In genomic region chr1:62962794-62963776, GRCh38 we compare ENCODE assay signal across 9 cellular contexts.
DNase-seq lines count a peak whose midpoint lies in the region; ATAC-seq, FAIRE-seq and TF ChIP-seq lines count a peak whose summit lies in the region.
"Had no signal": no experiment of that assay in that cellular context is flagged by ENCODE, and none has a peak within 500 bp of the region (broad histone marks: within the 10 kb centered on the region; RNA-seq: fewer than 3 reads in every experiment).

No MANE protein-coding gene starts in this region.

- TF ChIP-seq POLR2A in esophagus muscularis mucosa (IDR thresholded peaks at IDR 0.05; ENCODE audit: low read depth): no peak

- H3K27ac ChIP-seq in RWPE2 (ENCODE audit: poor library complexity, severe bottlenecking): no peak overlapping the region
- no peak overlapping the region for H3K27ac ChIP-seq in esophagus muscularis mucosa (replicated peaks in 1 of 4)
- H3K27ac ChIP-seq in pancreas: no peak overlapping the region

- intact Hi-C loops in esophagus muscularis mucosa (cut with DNase I) (no loop called here), pancreas (cut with DNase I) (no loop called here)

- DNase-seq in AG20443 (ENCODE audit: low spot score) (peak; percentile 77), RWPE2 (ENCODE audit: low spot score) (no peak), esophagus muscularis mucosa (ENCODE audit: extremely low spot score) (no peak), pancreas (peak; percentile 10 to 62 (median 37))
- DNase-seq in effector CD4-positive, alpha-beta T cell: no peak
- DNase-seq: naive B cell had no signal

- no peak overlapping the region for H3K4me3 ChIP-seq in GM12875 (ENCODE audit: low read depth, low read length)
- no peak overlapping the region for H3K4me3 ChIP-seq in RWPE2 (ENCODE audit: severe bottlenecking)
- no peak overlapping the region for H3K4me3 ChIP-seq in esophagus muscularis mucosa
- no peak overlapping the region for H3K4me3 ChIP-seq in pancreas

- H3K9me3 ChIP-seq in RWPE2 (ENCODE audit: severe bottlenecking): no peaks in the 10 kb centered on the region
- H3K9me3 ChIP-seq in esophagus muscularis mucosa: no peaks in the 10 kb centered on the region
- H3K9me3 ChIP-seq in pancreas: no peaks in the 10 kb centered on the region

- TF ChIP-seq CTCF in GM12875 (IDR thresholded peaks at IDR 0.05; ENCODE audit: borderline replicate concordance, insufficient read depth, low read depth, low read length) (peak; percentile 73), RWPE2 (IDR thresholded peaks at IDR 0.05; ENCODE audit: poor library complexity, severe bottlenecking) (no peak), esophagus muscularis mucosa (IDR thresholded peaks at IDR 0.05) (peak in 2 of 3 experiments; percentile 26 to 28), pancreas (IDR thresholded peaks at IDR 0.05) (peak in 2 of 4 donors; percentile 32 to 42)

- TF ChIP-seq EP300 in esophagus muscularis mucosa (IDR thresholded peaks at IDR 0.05): no peak

- no peaks in the 10 kb centered on the region for H3K4me1 ChIP-seq in RWPE2 (ENCODE audit: insufficient read depth, poor library complexity, severe bottlenecking)
- H3K4me1 ChIP-seq in esophagus muscularis mucosa: no peaks in the 10 kb centered on the region
- no peaks in the 10 kb centered on the region for H3K4me1 ChIP-seq in pancreas

- WGBS in esophagus muscularis mucosa: 37% methylated on average over 8 of the region's 10 CpGs
- 25 to 27% methylated on average over 10 of the region's 10 CpGs for WGBS in pancreas, 2 donors

- no peak for FAIRE-seq in pancreas (lab: Jason Lieb, UNC)

- ATAC-seq in HG03378 (IDR thresholded peaks at IDR 0.05; ENCODE audit: unreplicated experiment) (peak; percentile 59), RWPE2 (ENCODE audit: low read depth) (0 out of 3 replicates have a peak, but pooled peaks have one; percentile 14), pancreas (peak in 3 of 4 donors; percentile 79 to 85 (median 83)), HG03039 (IDR thresholded peaks at IDR 0.05; ENCODE audit: unreplicated experiment) (no peak)

- H3K27me3 ChIP-seq in RWPE2 (ENCODE audit: insufficient read depth, poor library complexity, severe bottlenecking) (peaks cover 4% of the 10 kb centered on the region), esophagus muscularis mucosa (peaks cover 0 to 46% (median 2%) of the 10 kb centered on the region in 4 donors), pancreas (peaks cover 0 to 3% (median 0%) of the 10 kb centered on the region in 4 donors)

- H3K36me3 ChIP-seq in RWPE2 (ENCODE audit: low read depth) (no peaks in the 10 kb centered on the region), esophagus muscularis mucosa (no peaks in the 10 kb centered on the region), pancreas (no peaks in the 10 kb centered on the region)

Comparison
In these comparisons a context has a peak if more than half of its experiments do, and no peak if none do; other contexts are left out.
1. DNase-seq: peak in AG20443 (single experiment) and pancreas (6 of 6); none in RWPE2 (single experiment), esophagus muscularis mucosa (single experiment) and effector CD4-positive, alpha-beta T cell (single experiment).